Comparison of ENCODE assay signal across 9 cellular contexts in genomic region chrX:41337140-41337539, GRCh38. TPM values are rescaled to one million over a fixed set of nuclear protein-coding genes. Genes with fewer than 3 reads are reported as not detected.
DNase-seq lines count a peak whose midpoint lies in the region; ATAC-seq and TF ChIP-seq lines count a peak whose summit lies in the region.
"Had no signal": no experiment of that assay in that cellular context is flagged by ENCODE, and none has a peak within 500 bp of the region (broad histone marks: within the 10 kb centered on the region; RNA-seq: fewer than 3 reads in every experiment).

No MANE protein-coding gene starts in this region.

- H3K4me2 ChIP-seq in mammary epithelial cell (ENCODE audit: insufficient read depth, low read depth, low read length), result peak overlapping the region; percentile 98

- H3K27ac ChIP-seq in AG04450 (ENCODE audit: low read depth, low read length) (no peak overlapping the region), HUES48 (ENCODE audit: low read depth, low read length) (no peak overlapping the region), mammary epithelial cell (ENCODE audit: insufficient read depth, low read depth, low read length) (no peak overlapping the region), mucosa of rectum (ENCODE audit: low read depth in 2 of 2, low read length in 2 of 2) (no peak overlapping the region)
- H3K27ac ChIP-seq: VCaP had no signal

- H3K27me3 ChIP-seq in AG04450 (ENCODE audit: control insufficient read depth, insufficient read depth, low read length) (no peaks in the 10 kb centered on the region), HUES48 (ENCODE audit: control insufficient read depth, insufficient read depth, low read length) (no peaks in the 10 kb centered on the region), mammary epithelial cell (ENCODE audit: insufficient read depth, low read length) (no peaks in the 10 kb centered on the region), mucosa of rectum (ENCODE audit: control insufficient read depth in 2 of 2, insufficient read depth in 2 of 2, low read length in 2 of 2) (no peaks in the 10 kb centered on the region)

- H3K79me2 ChIP-seq in mammary epithelial cell (ENCODE audit: insufficient read depth, low read length), result peaks cover 82% of the 10 kb centered on the region

- H4K20me1 ChIP-seq in mammary epithelial cell (ENCODE audit: insufficient read depth, low read length), result peaks cover 54% of the 10 kb centered on the region

- no peak overlapping the region for H2AFZ ChIP-seq in mammary epithelial cell (ENCODE audit: low read depth, low read length)

- H3K9me3 ChIP-seq in AG04450 (ENCODE audit: control insufficient read depth, insufficient read depth, low read length), result no peaks in the 10 kb centered on the region; the same call in 1 of the 2 replicates
- no peaks in the 10 kb centered on the region for H3K9me3 ChIP-seq in HUES48 (ENCODE audit: control insufficient read depth, insufficient read depth, low read length)
- H3K9me3 ChIP-seq in mammary epithelial cell (replicated peaks; ENCODE audit: insufficient read depth, low read length), result no peaks in the 10 kb centered on the region
- H3K9me3 ChIP-seq in mucosa of rectum (ENCODE audit: control insufficient read depth in 2 of 2, low read length in 2 of 2), result no peaks in the 10 kb centered on the region

- in situ Hi-C loops in mammary epithelial cell (cut with MboI; ENCODE audit: low sequenced_read_pairs in 2 of 2), result no loop called here

- H3K4me3 ChIP-seq in AG04450 (ENCODE audit: low read depth, low read length), result peak overlapping the region; percentile 87
- H3K4me3 ChIP-seq in HUES48 (ENCODE audit: low read depth, low read length), result peak overlapping the region; percentile 73
- peak overlapping the region; percentile 9 to 89 (median 77) for H3K4me3 ChIP-seq in mammary epithelial cell (replicated peaks in 1 of 3; ENCODE audit: insufficient read depth in 1 of 3, low read depth in 2 of 3, low read length in 3 of 3)
- peak overlapping the region; percentile 94 to 95 for H3K4me3 ChIP-seq in mucosa of rectum (ENCODE audit: low read length in 2 of 2)

- POLR2A ChIA-PET in AG04450 (lab: Yijun Ruan, JAX), result interaction anchor here (0.7 kb wide), 2 partner anchors 47 to 106 kb away, joined by 3 read pairs; no protein-coding TSS in a partner anchor

- WGBS in mammary epithelial cell (ENCODE audit: low coverage, missing lambda C conversion rate), result 47% methylated on average over 1 of the region's 1 CpG

- H3K4me1 ChIP-seq in HUES48 (ENCODE audit: control insufficient read depth, insufficient read depth, low read length) (peaks cover 6% of the 10 kb centered on the region), mammary epithelial cell (ENCODE audit: insufficient read depth, low read length) (peaks cover 24% of the 10 kb centered on the region), mucosa of rectum (ENCODE audit: control insufficient read depth in 2 of 2, insufficient read depth in 2 of 2, low read length in 2 of 2) (peaks cover 17 to 23% of the 10 kb centered on the region in 2 donors)

- CTCF ChIA-PET in AG04450 (lab: Charles Lee) (no interaction called here), mammary epithelial cell (lab: Charles Lee; ENCODE audit: low non-redundant PET) (interaction anchor here (0.6 kb wide), 1 partner anchor 68 kb away, joined by 4 read pairs; no protein-coding TSS in a partner anchor)

- no peak for ATAC-seq in HG02840 (IDR thresholded peaks at IDR 0.05; ENCODE audit: low FRiP score, unreplicated experiment)

- H3K9ac ChIP-seq in HUES48 (ENCODE audit: low read depth, low read length) (no peak overlapping the region), mammary epithelial cell (ENCODE audit: insufficient read depth, low read length) (no peak overlapping the region), mucosa of rectum (ENCODE audit: low read depth in 1 of 2, low read length in 2 of 2) (no peak overlapping the region)

- TF ChIP-seq CTCF in AG04450 (IDR thresholded peaks at IDR 0.05; ENCODE audit: low read depth, low read length) (no peak), mammary epithelial cell (conservative IDR thresholded peaks at IDR 0.05 in 1 of 2, IDR thresholded peaks at IDR 0.05 in 1 of 2; ENCODE audit: extremely low read depth in 1 of 2, insufficient read depth in 1 of 2, low read depth in 1 of 2, low read length in 2 of 2) (no peak)

- BruUV-seq in mammary epithelial cell (replicated peaks; lab: Mats Ljungman, UMichigan), result no TSS peak

- intact Hi-C loops in mammary epithelial cell (cut with micrococcal nuclease), result no loop called here

- no peak for DNase-seq in AG04450 (ENCODE audit: low read depth, low spot score)
- peak; percentile 17 for DNase-seq in mammary epithelial cell
- DNase-seq in NCI-H1694 treated with DMSO at 0.1 percent for 48 hours (lab: John Stamatoyannopoulos, UW), result no peak
- DNase-seq in COLO668 (lab: John Stamatoyannopoulos, UW; ENCODE audit: unreplicated experiment), result no peak
- DNase-seq in epidermal melanocyte (ENCODE audit: insufficient read length, low spot score), result no peak

- dilution Hi-C loops in mammary epithelial cell (cut with HindIII; ENCODE audit: low sequenced_read_pairs), result no loop called here

- H3K36me3 ChIP-seq in HUES48 (ENCODE audit: control insufficient read depth, insufficient read depth, low read length) (peaks cover 46% of the 10 kb centered on the region), mammary epithelial cell (ENCODE audit: insufficient read depth, low read length) (peaks cover 22% of the 10 kb centered on the region), mucosa of rectum (ENCODE audit: control insufficient read depth in 2 of 2, insufficient read depth in 2 of 2, low read length in 2 of 2) (peaks cover 24 to 26% of the 10 kb centered on the region in 2 donors)

RNA-seq across cellular contexts. Expression of gene DDX3X, which starts 3.2 kb away (rescaled TPM):
- polyA plus RNA-seq in AG04450 (2011; rRNA removed), result 110 and 111 TPM in 2 replicates
- polyA minus RNA-seq in AG04450 (2011; rRNA and poly(A)+ RNA removed), result 160 and 192 TPM in 2 replicates
- total RNA-seq in mammary epithelial cell, result 100 to 1,000 TPM; 230 to 247 TPM
- polyA plus RNA-seq in mammary epithelial cell, result 66.2 TPM
- 111 TPM for polyA minus RNA-seq in mammary epithelial cell
